Comparison of ENCODE assay signal across 1 cellular context in the genomic region with DNA sequence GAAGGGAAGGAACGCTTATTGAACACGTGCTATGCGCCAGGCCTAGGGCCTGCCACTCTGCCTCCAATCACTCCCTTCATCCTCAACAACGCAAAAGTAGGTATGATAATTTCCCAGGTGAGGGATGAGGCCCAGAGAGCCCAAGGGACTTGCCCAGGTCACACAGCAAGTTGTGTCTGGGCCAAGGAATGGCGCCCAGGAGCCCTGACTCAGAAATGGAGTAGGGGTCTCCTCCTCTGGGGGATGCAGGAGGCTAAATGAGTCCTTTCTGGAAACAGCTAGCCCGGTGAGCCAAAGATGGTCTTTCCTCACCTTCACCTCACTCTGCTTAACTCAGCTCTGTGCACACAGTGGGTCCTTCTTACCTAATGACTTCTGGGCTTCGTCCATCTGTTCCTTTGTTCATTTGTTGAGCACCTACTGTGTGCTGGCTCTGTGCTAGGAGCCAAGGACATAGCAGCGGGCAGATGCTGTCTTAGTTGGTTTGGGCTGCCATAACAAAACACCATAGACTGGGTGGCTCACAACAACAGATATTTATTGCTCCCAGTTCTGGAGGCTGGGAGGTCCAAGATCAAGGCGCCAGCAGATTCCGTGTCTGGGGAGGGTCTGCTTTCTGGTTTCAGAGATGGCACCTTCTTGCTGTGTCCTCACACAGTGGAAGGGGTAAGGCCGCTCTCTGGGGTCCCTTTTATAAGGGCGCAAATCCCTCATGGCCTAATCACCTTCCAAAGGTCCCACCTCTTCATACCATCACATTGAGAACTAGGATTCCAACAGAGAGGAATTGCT.
TF ChIP-seq lines count a peak whose summit lies in the region.

No MANE protein-coding gene starts in this region.

TF ChIP-seq in H1, 55 proteins besides CTCF, POLR2A, EP300 and RAD21:
- TF ChIP-seq CHD1 (IDR thresholded peaks at IDR 0.05; ENCODE audit: low read depth, low read length): no peak
- no peak for TF ChIP-seq CBX8 (IDR thresholded peaks at IDR 0.05; ENCODE audit: borderline replicate concordance, low read depth, low read length)
- TF ChIP-seq EGR1 (IDR thresholded peaks at IDR 0.05; ENCODE audit: borderline replicate concordance, low read depth, low read length): no peak
- no peak for TF ChIP-seq POU5F1 (IDR thresholded peaks at IDR 0.05; ENCODE audit: low read depth, low read length)
- no peak for TF ChIP-seq NANOG (IDR thresholded peaks at IDR 0.05; ENCODE audit: insufficient read depth, low read depth, low read length, poor library complexity, severe bottlenecking)
- no peak for TF ChIP-seq TCF12 (IDR thresholded peaks at IDR 0.05; ENCODE audit: low read depth, low read length)
- TF ChIP-seq, protein P1, sequence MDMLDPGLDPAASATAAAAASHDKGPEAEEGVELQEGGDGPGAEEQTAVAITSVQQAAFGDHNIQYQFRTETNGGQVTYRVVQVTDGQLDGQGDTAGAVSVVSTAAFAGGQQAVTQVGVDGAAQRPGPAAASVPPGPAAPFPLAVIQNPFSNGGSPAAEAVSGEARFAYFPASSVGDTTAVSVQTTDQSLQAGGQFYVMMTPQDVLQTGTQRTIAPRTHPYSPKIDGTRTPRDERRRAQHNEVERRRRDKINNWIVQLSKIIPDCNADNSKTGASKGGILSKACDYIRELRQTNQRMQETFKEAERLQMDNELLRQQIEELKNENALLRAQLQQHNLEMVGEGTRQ (IDR thresholded peaks at IDR 0.05; ENCODE audit: low read length): no peak
- no peak for TF ChIP-seq ASH2L (IDR thresholded peaks at IDR 0.05; ENCODE audit: low read length)
- TF ChIP-seq CEBPB (IDR thresholded peaks at IDR 0.05; ENCODE audit: low read depth, low read length): no peak
- TF ChIP-seq, protein P2, sequence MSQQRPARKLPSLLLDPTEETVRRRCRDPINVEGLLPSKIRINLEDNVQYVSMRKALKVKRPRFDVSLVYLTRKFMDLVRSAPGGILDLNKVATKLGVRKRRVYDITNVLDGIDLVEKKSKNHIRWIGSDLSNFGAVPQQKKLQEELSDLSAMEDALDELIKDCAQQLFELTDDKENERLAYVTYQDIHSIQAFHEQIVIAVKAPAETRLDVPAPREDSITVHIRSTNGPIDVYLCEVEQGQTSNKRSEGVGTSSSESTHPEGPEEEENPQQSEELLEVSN (IDR thresholded peaks at IDR 0.05): no peak
- no peak for TF ChIP-seq TBP (IDR thresholded peaks at IDR 0.05; ENCODE audit: low read depth, low read length)
- no peak for TF ChIP-seq BCL11A (IDR thresholded peaks at IDR 0.05; ENCODE audit: low read depth in 2 of 2, low read length in 2 of 2)
- TF ChIP-seq TEAD4 (IDR thresholded peaks at IDR 0.05; ENCODE audit: low read depth, low read length): no peak
- no peak for TF ChIP-seq KDM1A (IDR thresholded peaks at IDR 0.05; ENCODE audit: borderline replicate concordance, low read length)
- TF ChIP-seq, protein P3, sequence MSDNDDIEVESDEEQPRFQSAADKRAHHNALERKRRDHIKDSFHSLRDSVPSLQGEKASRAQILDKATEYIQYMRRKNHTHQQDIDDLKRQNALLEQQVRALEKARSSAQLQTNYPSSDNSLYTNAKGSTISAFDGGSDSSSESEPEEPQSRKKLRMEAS (IDR thresholded peaks at IDR 0.05): no peak
- no peak for TF ChIP-seq RXRA (IDR thresholded peaks at IDR 0.05; ENCODE audit: insufficient read depth, low read depth, low read length)
- TF ChIP-seq PHF8 (conservative IDR thresholded peaks at IDR 0.05; ENCODE audit: low read depth, low read length): no peak
- no peak for TF ChIP-seq MAFK (IDR thresholded peaks at IDR 0.05; ENCODE audit: low read depth, low read length)
- no peak for TF ChIP-seq NRF1 (IDR thresholded peaks at IDR 0.05; ENCODE audit: low read depth, low read length)
